In genomic region chr15:72203507-72203837, GRCh38 we compare ENCODE assay signal across 8 cellular contexts. TPM values are rescaled to one million over a fixed set of nuclear protein-coding genes. Genes with fewer than 3 reads are reported as not detected.
DNase-seq lines count a peak whose midpoint lies in the region; ATAC-seq, FAIRE-seq and TF ChIP-seq lines count a peak whose summit lies in the region.

No MANE protein-coding gene starts in this region.

- H3K27ac ChIP-seq in 22Rv1: peak overlapping the region; percentile 4; the same call in 1 of the 2 replicates

- ATAC-seq in HG03097 (IDR thresholded peaks at IDR 0.05; ENCODE audit: low FRiP score, unreplicated experiment) (no peak), HG03439 (IDR thresholded peaks at IDR 0.05; ENCODE audit: unreplicated experiment) (no peak)

- FAIRE-seq in bronchial epithelial cell (lab: Jason Lieb, UNC): peak; percentile 99

- no peaks in the 10 kb centered on the region for H3K27me3 ChIP-seq in bronchial epithelial cell (ENCODE audit: control insufficient read depth, insufficient read depth, low read length)

- TF ChIP-seq CTCF in 22Rv1 (IDR thresholded peaks at IDR 0.05): no peak
- no peak for TF ChIP-seq CTCF in bronchial epithelial cell (IDR thresholded peaks at IDR 0.05; ENCODE audit: insufficient read depth, low read length, severe bottlenecking)
- TF ChIP-seq CTCF in GM20000 (IDR thresholded peaks at IDR 0.05; ENCODE audit: extremely low read depth, missing control alignments): no peak

- peaks cover 59% of the 10 kb centered on the region for H3K36me3 ChIP-seq in bronchial epithelial cell (ENCODE audit: control insufficient read depth, insufficient read depth, low read length)

- H3K4me3 ChIP-seq in bronchial epithelial cell (ENCODE audit: low read depth, low read length): no peak overlapping the region

- DNase-seq in M059J (ENCODE audit: low read depth) (peak; percentile 87), bronchial epithelial cell (ENCODE audit: low read depth) (peak; percentile 97), kidney tubule cell (ENCODE audit: low spot score) (peak; percentile 95), GM20000 (ENCODE audit: low spot score) (no peak), HUDEP-2 (lab: John Stamatoyannopoulos, UW; ENCODE audit: unreplicated experiment in 76 of 76) (no peak)

RNA-seq across cellular contexts. Expression of gene GRAMD2A, which starts 5.9 kb away (rescaled TPM):
- 0.34 and 0.44 TPM in 2 replicates for total RNA-seq in M059J (2014; rRNA removed; shearing (Covaris generic))
- total RNA-seq in bronchial epithelial cell: 4.6 and 5.5 TPM in 2 replicates

RNA-seq across cellular contexts. Expression of gene PKM, which starts 27.5 kb away (rescaled TPM):
- 2,564 and 2,981 TPM in 2 replicates for total RNA-seq in M059J (2014; rRNA removed; shearing (Covaris generic))
- total RNA-seq in bronchial epithelial cell: 1,045 and 1,080 TPM in 2 replicates

Comparison
In these comparisons a context has a peak if more than half of its experiments do, and no peak if none do; other contexts are left out.
1. DNase-seq: peak in M059J (single experiment), bronchial epithelial cell (single experiment) and kidney tubule cell (single experiment); none in GM20000 (single experiment) and HUDEP-2 (0 of 76).